8 cellular contexts compared by ENCODE assay signal in genomic region chr10:7872041-7872442, GRCh38. TPM values are rescaled to one million over a fixed set of nuclear protein-coding genes. Genes with fewer than 3 reads are reported as not detected.
A peak's percentile ranks its signal among the peaks of the same experiment; 100 is the strongest.
DNase-seq lines count a peak whose midpoint lies in the region; ATAC-seq, FAIRE-seq and TF ChIP-seq lines count a peak whose summit lies in the region.

No MANE protein-coding gene starts in this region.

- no peak overlapping the region for H2AK5ac ChIP-seq in neuronal stem cell (ENCODE audit: low read depth, low read length)

- CTCF ChIA-PET in endothelial cell of umbilical vein (lab: Charles Lee) = interaction anchor here (0.6 to 2.4 kb wide), 58 partner anchors 11 to 1436 kb away, joined by 3 to 64 read pairs (median 4); partner anchors contain the start of gene TAF3

- intact Hi-C loops in endothelial cell of umbilical vein (cut with micrococcal nuclease) = loop anchor here (1.0 to 10.0 kb wide), 8 partner anchors 178 to 1430 kb away; no protein-coding TSS in a partner anchor

- no peak for TF ChIP-seq POLR2A in endothelial cell of umbilical vein (IDR thresholded peaks at IDR 0.05; ENCODE audit: low read depth, low read length)

- H3K9ac ChIP-seq in endothelial cell of umbilical vein (replicated peaks; ENCODE audit: extremely low read depth, insufficient read depth, low read length) = peak overlapping the region; percentile 34
- no peak overlapping the region for H3K9ac ChIP-seq in neuronal stem cell (ENCODE audit: low read depth, low read length, poor library complexity)

- H3K79me1 ChIP-seq in neuronal stem cell (ENCODE audit: low read depth, low read length) = no peaks in the 10 kb centered on the region

- H2BK15ac ChIP-seq in neuronal stem cell (ENCODE audit: low read length) = no peak overlapping the region

- H3K4me1 ChIP-seq in endothelial cell of umbilical vein (ENCODE audit: control insufficient read depth, extremely low read depth, insufficient read depth, low read length) = peaks cover 13% of the 10 kb centered on the region
- no peaks in the 10 kb centered on the region for H3K4me1 ChIP-seq in neuronal stem cell (ENCODE audit: control insufficient read depth in 2 of 2, insufficient read depth in 1 of 2, low read depth in 1 of 2, low read length in 2 of 2)

- no peaks in the 10 kb centered on the region for H3K79me2 ChIP-seq in endothelial cell of umbilical vein (ENCODE audit: control insufficient read depth, insufficient read depth, low read length)

- dilution Hi-C loops in endothelial cell of umbilical vein (cut with MboI; ENCODE audit: extremely low pct_ligation_motif_present, low sequenced_read_pairs) = no loop called here

- no peak for TF ChIP-seq CTCF in GM20000 (IDR thresholded peaks at IDR 0.05; ENCODE audit: extremely low read depth, missing control alignments)
- peak; percentile 43 to 46 for TF ChIP-seq CTCF in endothelial cell of umbilical vein (IDR thresholded peaks at IDR 0.05; ENCODE audit: extremely low read depth in 1 of 2, insufficient read depth in 1 of 2, low read depth in 1 of 2, low read length in 2 of 2)

- ATAC-seq in GM18519 (IDR thresholded peaks at IDR 0.05; ENCODE audit: low FRiP score, unreplicated experiment) = no peak

- H3K9me3 ChIP-seq in endothelial cell of umbilical vein (replicated peaks; ENCODE audit: control insufficient read depth, insufficient read depth, low read length) (no peaks in the 10 kb centered on the region), neuronal stem cell (replicated peaks in 1 of 2; ENCODE audit: control insufficient read depth in 2 of 2, insufficient read depth in 1 of 2, low read depth in 1 of 2, low read length in 2 of 2) (no peaks in the 10 kb centered on the region)

- H3K14ac ChIP-seq in neuronal stem cell (ENCODE audit: low read length) = no peak overlapping the region

- POLR2A ChIA-PET in endothelial cell of umbilical vein (lab: Charles Lee) = interaction anchor here (0.6 to 1.0 kb wide), 2 partner anchors 479 to 1337 kb away, joined by 3 to 4 read pairs; no protein-coding TSS in a partner anchor

- H3K23ac ChIP-seq in neuronal stem cell (ENCODE audit: low read depth, low read length, poor library complexity) = no peak overlapping the region

- no peak overlapping the region for H2BK12ac ChIP-seq in neuronal stem cell (ENCODE audit: low read length)

- DNase-seq in CD1c-positive myeloid dendritic cell (ENCODE audit: extremely low spot score) = peak; percentile 50
- DNase-seq in GM20000 (ENCODE audit: low spot score) = peak; percentile 13
- peak; percentile 63 for DNase-seq in SK-N-DZ (ENCODE audit: low spot score)
- DNase-seq in endothelial cell of umbilical vein (ENCODE audit: low read depth, low spot score) = peak; percentile 68
- peak; percentile 20 for DNase-seq in neuronal stem cell (ENCODE audit: low spot score)
- DNase-seq in mucosa of gallbladder (ENCODE audit: low spot score) = no peak
- DNase-seq in effector CD4-positive, alpha-beta T cell = no peak

- H2AFZ ChIP-seq in endothelial cell of umbilical vein (ENCODE audit: low read depth, low read length) (no peak overlapping the region), neuronal stem cell (ENCODE audit: low read length) (no peak overlapping the region)

- BruUV-seq in endothelial cell of umbilical vein (replicated peaks; lab: Mats Ljungman, UMichigan) = no TSS peak

- H3K9me1 ChIP-seq in endothelial cell of umbilical vein (replicated peaks; ENCODE audit: control insufficient read depth, extremely low read depth, insufficient read depth, low read length) = no peaks in the 10 kb centered on the region

- no peaks in the 10 kb centered on the region for H3K36me3 ChIP-seq in endothelial cell of umbilical vein (ENCODE audit: control insufficient read depth in 2 of 2, extremely low read depth in 1 of 2, insufficient read depth in 2 of 2, low read length in 2 of 2)
- H3K36me3 ChIP-seq in neuronal stem cell (replicated peaks in 1 of 2; ENCODE audit: control insufficient read depth in 2 of 2, insufficient read depth in 2 of 2, low read length in 2 of 2) = no peaks in the 10 kb centered on the region

- H3K4me3 ChIP-seq in endothelial cell of umbilical vein (replicated peaks in 1 of 3; ENCODE audit: insufficient read depth in 1 of 3, low read depth in 1 of 3, low read length in 3 of 3) = peak overlapping the region; percentile 26 to 78 (median 32)
- H3K4me3 ChIP-seq in neuronal stem cell (ENCODE audit: low read length in 2 of 2) = no peak overlapping the region

- no peak overlapping the region for H2BK5ac ChIP-seq in neuronal stem cell (ENCODE audit: low read length)

- H4K8ac ChIP-seq in neuronal stem cell (ENCODE audit: low read depth, low read length) = no peak overlapping the region

- peak; percentile 43 for FAIRE-seq in endothelial cell of umbilical vein (lab: Jason Lieb, UNC)

- H3K27ac ChIP-seq in endothelial cell of umbilical vein (ENCODE audit: insufficient read depth, low read depth, low read length) (no peak overlapping the region), neuronal stem cell (replicated peaks; ENCODE audit: low read length) (no peak overlapping the region)

- no peak overlapping the region for H2BK120ac ChIP-seq in neuronal stem cell (ENCODE audit: low read depth, low read length)

- H3K4me2 ChIP-seq in endothelial cell of umbilical vein (ENCODE audit: insufficient read depth, low read length) (peak overlapping the region; percentile 97), neuronal stem cell (ENCODE audit: insufficient read depth, low read length, poor library complexity, severe bottlenecking) (no peak overlapping the region)

- no peak overlapping the region for H4K91ac ChIP-seq in neuronal stem cell (ENCODE audit: low read depth, low read length, poor library complexity)

- H3K27me3 ChIP-seq in endothelial cell of umbilical vein (ENCODE audit: control insufficient read depth in 2 of 2, insufficient read depth in 2 of 2, low read length in 2 of 2) (no peaks in the 10 kb centered on the region), neuronal stem cell (ENCODE audit: control insufficient read depth in 3 of 3, insufficient read depth in 3 of 3, low read depth in 1 of 3, low read length in 3 of 3) (no peaks in the 10 kb centered on the region)

- no peak overlapping the region for H3K18ac ChIP-seq in neuronal stem cell (ENCODE audit: low read length)

- H3K4ac ChIP-seq in neuronal stem cell (ENCODE audit: low read length) = no peak overlapping the region

- no peaks in the 10 kb centered on the region for H4K20me1 ChIP-seq in endothelial cell of umbilical vein (replicated peaks; ENCODE audit: control insufficient read depth, extremely low read depth, insufficient read depth, low read length)

- no CpG with 5 or more reads among the region's 5 CpGs for WGBS in neuronal stem cell (ENCODE audit: extremely low coverage in 2 of 2, insufficient read length in 2 of 2, insufficient replicate concordance in 1 of 2), 2 donors

TF ChIP-seq in endothelial cell of umbilical vein, 7 proteins besides CTCF, POLR2A, EP300 and RAD21:
- TF ChIP-seq EZH2 (IDR thresholded peaks at IDR 0.05; ENCODE audit: borderline replicate concordance, low read depth, low read length, severe bottlenecking) (no peak), FOS (IDR thresholded peaks at IDR 0.05; ENCODE audit: borderline replicate concordance, insufficient read depth, low read length) (no peak), JUN (IDR thresholded peaks at IDR 0.05; ENCODE audit: borderline replicate concordance, insufficient read depth, insufficient read length, low read depth) (no peak), POLR2AphosphoS5 (IDR thresholded peaks at IDR 0.05; ENCODE audit: insufficient read depth, low read depth, low read length) (no peak), MYC (IDR thresholded peaks at IDR 0.05; ENCODE audit: low read depth, low read length) (no peak), GATA2 (IDR thresholded peaks at IDR 0.05; ENCODE audit: insufficient read depth, insufficient read length, low read depth, low read length) (no peak)
- TF ChIP-seq, protein P1, sequence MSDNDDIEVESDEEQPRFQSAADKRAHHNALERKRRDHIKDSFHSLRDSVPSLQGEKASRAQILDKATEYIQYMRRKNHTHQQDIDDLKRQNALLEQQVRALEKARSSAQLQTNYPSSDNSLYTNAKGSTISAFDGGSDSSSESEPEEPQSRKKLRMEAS (IDR thresholded peaks at IDR 0.05; ENCODE audit: insufficient read depth, insufficient read length) = no peak

RNA-seq across cellular contexts. Expression of gene TAF3, which starts 53.7 kb away (rescaled TPM):
- polyA plus RNA-seq in SK-N-DZ (2014; cell fraction: cytosol; rRNA removed) = 2.9 and 4.4 TPM in 2 replicates
- 1.3 and 3.9 TPM in 2 replicates for polyA plus RNA-seq in SK-N-DZ (2014; cell fraction: nucleus; rRNA removed)
- total RNA-seq in endothelial cell of umbilical vein = 10.1 and 10.5 TPM in 2 replicates
- 1.8 and 2.4 TPM in 2 replicates for polyA plus RNA-seq in endothelial cell of umbilical vein
- polyA plus RNA-seq in endothelial cell of umbilical vein (2011; cell fraction: cytosol; rRNA removed) = 3.0 and 3.2 TPM in 2 replicates
- 3.7 and 5.1 TPM in 2 replicates for polyA plus RNA-seq in endothelial cell of umbilical vein (2011; cell fraction: nucleus; rRNA removed)
- polyA plus RNA-seq in endothelial cell of umbilical vein (2012) = 6.8 and 7.1 TPM in 2 replicates
- 3.2 and 4.2 TPM in 2 replicates for polyA minus RNA-seq in endothelial cell of umbilical vein
- polyA minus RNA-seq in endothelial cell of umbilical vein (2011; cell fraction: cytosol; rRNA and poly(A)+ RNA removed) = 1.5 TPM
- polyA minus RNA-seq in endothelial cell of umbilical vein (2011; cell fraction: nucleus; rRNA and poly(A)+ RNA removed) = 9.5 and 9.7 TPM in 2 replicates
- 12.7 TPM for polyA plus RNA-seq in neuronal stem cell (2013, experiment 1 of 2)
- polyA plus RNA-seq in neuronal stem cell (2013, experiment 2 of 2) = 13.1 TPM
- total RNA-seq in mucosa of gallbladder = 7.7 TPM

Comparison
In these comparisons a context has a peak if more than half of its experiments do, and no peak if none do; other contexts are left out.
1. DNase-seq: peak in CD1c-positive myeloid dendritic cell (single experiment), GM20000 (single experiment), SK-N-DZ (single experiment), endothelial cell of umbilical vein (single experiment) and neuronal stem cell (single experiment); none in mucosa of gallbladder (single experiment) and effector CD4-positive, alpha-beta T cell (single experiment).
2. H3K4me3 ChIP-seq: peak in endothelial cell of umbilical vein (3 of 3); none in neuronal stem cell (0 of 2).